7 cellular contexts compared by ENCODE assay signal in the genomic region with DNA sequence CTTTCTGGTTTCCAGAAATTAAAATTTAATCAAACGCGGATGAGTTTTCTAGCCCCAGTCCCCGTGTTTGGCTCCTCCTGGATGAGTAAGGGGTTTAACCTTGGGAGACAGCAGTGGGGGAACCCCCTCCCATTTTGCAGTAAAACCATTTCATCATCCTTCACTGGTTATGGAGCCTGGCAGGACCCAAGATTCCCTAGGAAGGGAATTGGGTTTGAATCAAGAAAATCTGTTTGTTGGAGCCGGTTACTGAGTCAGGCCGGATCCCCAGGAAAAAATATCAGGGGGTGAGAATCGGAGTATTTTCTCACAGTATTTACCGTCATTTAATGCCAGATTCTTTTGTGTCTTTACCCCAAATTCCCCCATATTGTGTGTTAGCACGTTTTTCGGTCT. TPM values are rescaled to one million over a fixed set of nuclear protein-coding genes. Genes with fewer than 3 reads are reported as not detected.
DNase-seq lines count a peak whose midpoint lies in the region; ATAC-seq and TF ChIP-seq lines count a peak whose summit lies in the region.

No MANE protein-coding gene starts in this region.

- POLR2A ChIA-PET in HCT116 (lab: Charles Lee): no interaction called here

- BruUV-seq in HCT116 (replicated peaks; lab: Mats Ljungman, UMichigan): no TSS peak

- DNase-seq in HCT116 (ENCODE audit: low read depth, low spot score): no peak
- no peak for DNase-seq in WERI-Rb-1
- DNase-seq in right cardiac atrium: no peak
- DNase-seq in smooth muscle cell (lab: John Stamatoyannopoulos, UW; ENCODE audit: unreplicated experiment): no peak
- DNase-seq in stimulated activated CD4-positive, alpha-beta T cell treated with anti-CD3 and anti-CD28 coated beads, Interleukin-12 subunit alpha, Interleukin-12 subunit beta, amount 100 ng/mL, for 4 hours: no peak
- DNase-seq in NCI-H1048 (lab: John Stamatoyannopoulos, UW): no peak

- no peaks in the 10 kb centered on the region for H3F3A ChIP-seq in smooth muscle cell (ENCODE audit: low read depth)

- H3K9me2 ChIP-seq in HCT116 (ENCODE audit: insufficient read depth): no peaks in the 10 kb centered on the region

- H3K79me2 ChIP-seq in HCT116 (ENCODE audit: insufficient read depth, low read length): peaks cover 58% of the 10 kb centered on the region
- peaks cover 57% of the 10 kb centered on the region for H3K79me2 ChIP-seq in smooth muscle cell (ENCODE audit: low read depth)

- peaks cover 37% of the 10 kb centered on the region for H4K20me1 ChIP-seq in HCT116 (ENCODE audit: insufficient read depth)
- peaks cover 53% of the 10 kb centered on the region for H4K20me1 ChIP-seq in smooth muscle cell (ENCODE audit: low read depth)

- no peak for TF ChIP-seq POLR2A in HCT116 (IDR thresholded peaks at IDR 0.05; ENCODE audit: borderline replicate concordance, extremely low read depth, insufficient read depth, insufficient read length)

- CTCF ChIA-PET in HCT116 (lab: Charles Lee): no interaction called here

- H3K27ac ChIP-seq in HCT116 (ENCODE audit: low read depth, low read length): peak overlapping the region; percentile 91
- H3K27ac ChIP-seq in WERI-Rb-1: peak overlapping the region; percentile 87
- peak overlapping the region; percentile 97 for H3K27ac ChIP-seq in right cardiac atrium (ENCODE audit: low read length)
- peak overlapping the region; percentile 90 for H3K27ac ChIP-seq in smooth muscle cell (ENCODE audit: low read depth)

- H3K9me3 ChIP-seq in HCT116 (ENCODE audit: control insufficient read depth in 1 of 2, insufficient read depth in 1 of 2, low read depth in 1 of 2, low read length in 2 of 2) (no peaks in the 10 kb centered on the region), WERI-Rb-1 (ENCODE audit: severe bottlenecking) (no peaks in the 10 kb centered on the region), right cardiac atrium (ENCODE audit: control insufficient read depth, low read length) (no peaks in the 10 kb centered on the region), smooth muscle cell (replicated peaks; ENCODE audit: low read depth) (no peaks in the 10 kb centered on the region)

- RAD21 ChIA-PET in HCT116 (lab: Charles Lee; ENCODE audit: low non-redundant PET in 1 of 2, low total read pairs in 2 of 2, uncharacterized antibody in 2 of 2, unreplicated experiment in 2 of 2): no interaction called here

- H3K4me1 ChIP-seq in HCT116 (ENCODE audit: control insufficient read depth in 1 of 2, insufficient read depth in 2 of 2, low read length in 2 of 2) (peaks cover 18 to 32% of the 10 kb centered on the region in 2 experiments; a peak in 3 of 4 replicates), right cardiac atrium (ENCODE audit: control insufficient read depth, insufficient read depth, low read length) (peaks cover 9% of the 10 kb centered on the region), smooth muscle cell (ENCODE audit: low read depth) (peaks cover 18% of the 10 kb centered on the region)

- WGBS in right cardiac atrium: 1% methylated on average over 9 of the region's 9 CpGs
- WGBS in smooth muscle cell (ENCODE audit: low lambda C conversion rate): 2% methylated on average over 9 of the region's 9 CpGs

- intact Hi-C loops in HCT116 (cut with micrococcal nuclease): no loop called here
- intact Hi-C loops in right cardiac atrium (cut with DNase I): no loop called here

- ATAC-seq in HCT116: no peak
- no peak for ATAC-seq in right cardiac atrium
- no peak for ATAC-seq in HG02870 (IDR thresholded peaks at IDR 0.05; ENCODE audit: unreplicated experiment)

- TF ChIP-seq CTCF in HCT116 (IDR thresholded peaks at IDR 0.05 in 2 of 3, conservative IDR thresholded peaks at IDR 0.05 in 1 of 3; ENCODE audit: borderline replicate concordance in 1 of 3, insufficient read depth in 1 of 3, low read depth in 2 of 3, low read length in 2 of 3): no peak
- no peak for TF ChIP-seq CTCF in WERI-Rb-1 (IDR thresholded peaks at IDR 0.05; ENCODE audit: low read depth, low read length)
- TF ChIP-seq CTCF in smooth muscle cell (IDR thresholded peaks at IDR 0.05; ENCODE audit: borderline replicate concordance, insufficient read depth, poor library complexity, severe bottlenecking): no peak

- TF ChIP-seq RAD21 in HCT116 (IDR thresholded peaks at IDR 0.05; ENCODE audit: low read depth): no peak

- H3K27me3 ChIP-seq in HCT116 (ENCODE audit: insufficient read depth, low read length) (no peaks in the 10 kb centered on the region), WERI-Rb-1 (ENCODE audit: insufficient read depth, low read depth, severe bottlenecking) (no peaks in the 10 kb centered on the region), right cardiac atrium (ENCODE audit: control insufficient read depth, insufficient read depth) (no peaks in the 10 kb centered on the region), smooth muscle cell (ENCODE audit: low read depth) (no peaks in the 10 kb centered on the region)

- peak overlapping the region; percentile 93 for H3K4me2 ChIP-seq in HCT116 (ENCODE audit: low read length)
- peak overlapping the region; percentile 90 for H3K4me2 ChIP-seq in smooth muscle cell

- no peak overlapping the region for H2AFZ ChIP-seq in HCT116 (ENCODE audit: low read depth, low read length, poor library complexity, severe bottlenecking)
- no peak overlapping the region for H2AFZ ChIP-seq in smooth muscle cell (ENCODE audit: low read depth)

- H3K36me3 ChIP-seq in HCT116 (ENCODE audit: control insufficient read depth in 1 of 2, insufficient read depth in 2 of 2, low read length in 2 of 2) (peaks cover 0 to 16% of the 10 kb centered on the region in 2 experiments; a peak in 1 of 4 replicates), WERI-Rb-1 (peaks cover 17% of the 10 kb centered on the region), smooth muscle cell (ENCODE audit: low read depth) (no peaks in the 10 kb centered on the region)

- H3K4me3 ChIP-seq in HCT116 (replicated peaks in 1 of 2; ENCODE audit: low read depth in 1 of 2, low read length in 2 of 2) (peak overlapping the region; percentile 62 to 79), WERI-Rb-1 (ENCODE audit: low read depth, low read length) (peak overlapping the region; percentile 78), right cardiac atrium (ENCODE audit: low read length) (peak overlapping the region; percentile 91), smooth muscle cell (peak overlapping the region; percentile 74)

- H3K9ac ChIP-seq in HCT116 (ENCODE audit: low read length): peak overlapping the region; percentile 84
- peak overlapping the region; percentile 96 for H3K9ac ChIP-seq in smooth muscle cell (ENCODE audit: low read depth)

TF ChIP-seq in HCT116, 20 proteins besides CTCF, POLR2A, EP300 and RAD21 (continues in another document):
- TF ChIP-seq, protein P1, sequence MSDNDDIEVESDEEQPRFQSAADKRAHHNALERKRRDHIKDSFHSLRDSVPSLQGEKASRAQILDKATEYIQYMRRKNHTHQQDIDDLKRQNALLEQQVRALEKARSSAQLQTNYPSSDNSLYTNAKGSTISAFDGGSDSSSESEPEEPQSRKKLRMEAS (IDR thresholded peaks at IDR 0.05): 0 out of 2 replicates have a peak, but pooled peaks have one; percentile 2
- no peak for TF ChIP-seq REST (IDR thresholded peaks at IDR 0.05; ENCODE audit: low read depth)
- TF ChIP-seq ATF3 (IDR thresholded peaks at IDR 0.05): no peak

RNA-seq across cellular contexts. Expression of gene YWHAB, which starts 0.8 kb away (rescaled TPM):
- total RNA-seq in HCT116 (2021; ENCODE audit: unreplicated experiment): 200 TPM
- 67.0 and 89.6 TPM in 2 replicates for polyA plus RNA-seq in HCT116 (2012)
- total RNA-seq in right cardiac atrium: 100 to 1,000 TPM in 3 of 4 donors, 10 to 100 TPM in 1; 87.8 to 121 (median 111) TPM
- 53.4 TPM for polyA plus RNA-seq in right cardiac atrium
- 99.6 and 99.8 TPM in 2 replicates for total RNA-seq in smooth muscle cell
- polyA plus RNA-seq in smooth muscle cell: 226 and 246 TPM in 2 replicates

RNA-seq across cellular contexts. Expression of gene PABPC1L, which starts 23.6 kb away (rescaled TPM):
- 127 TPM for total RNA-seq in HCT116 (2021; ENCODE audit: unreplicated experiment)
- 140 and 170 TPM in 2 replicates for polyA plus RNA-seq in HCT116 (2012)
- 1 to 10 TPM; 3.6 to 5.3 (median 4.1) TPM for total RNA-seq in right cardiac atrium
- polyA plus RNA-seq in right cardiac atrium: 3.3 TPM
- total RNA-seq in smooth muscle cell: 12.0 and 12.3 TPM in 2 replicates
- 8.8 and 8.9 TPM in 2 replicates for polyA plus RNA-seq in smooth muscle cell
